Comparison of ENCODE assay signal across 24 cellular contexts in genomic region chr9:14288433-14288832, GRCh38. TPM values are rescaled to one million over a fixed set of nuclear protein-coding genes. Genes with fewer than 3 reads are reported as not detected.
A peak's percentile ranks its signal among the peaks of the same experiment; 100 is the strongest.
DNase-seq lines count a peak whose midpoint lies in the region; ATAC-seq, FAIRE-seq and TF ChIP-seq lines count a peak whose summit lies in the region.
"Had no signal": no experiment of that assay in that cellular context is flagged by ENCODE, and none has a peak within 500 bp of the region (broad histone marks: within the 10 kb centered on the region; RNA-seq: fewer than 3 reads in every experiment).

No MANE protein-coding gene starts in this region.

- H4K20me1 ChIP-seq in astrocyte (ENCODE audit: insufficient read depth, low read length): no peaks in the 10 kb centered on the region

- no peak overlapping the region for H3K27ac ChIP-seq in astrocyte (ENCODE audit: low read depth, low read length)
- H3K27ac ChIP-seq: HL-60 had no signal

- no peak overlapping the region for H2AFZ ChIP-seq in astrocyte (ENCODE audit: low read depth, low read length)
- H2AFZ ChIP-seq: GM23338 had no signal

- no TSS peak for BruUV-seq in Calu3 (replicated peaks; lab: Mats Ljungman, UMichigan)

- FAIRE-seq in astrocyte (lab: Jason Lieb, UNC) (peak; percentile 32), frontal cortex (lab: Jason Lieb, UNC) (no peak)
- FAIRE-seq: D721Med, GM12892, GM18507, H54 had no signal

- no peaks in the 10 kb centered on the region for H3K9me3 ChIP-seq in astrocyte (ENCODE audit: insufficient read depth, low read depth, low read length)
- H3K9me3 ChIP-seq: BE2C had no signal

- ATAC-seq in left ventricle myocardium superior (peak; percentile 79), GM18861 (IDR thresholded peaks at IDR 0.05; ENCODE audit: unreplicated experiment) (no peak)
- ATAC-seq: GM23338 had no signal

- H3K4me1 Mint-ChIP-seq in Calu3 (ENCODE audit: low read depth, unreplicated experiment) (peaks cover 18% of the 10 kb centered on the region), astrocyte (ENCODE audit: low read depth, unreplicated experiment) (peaks cover under 1% of the 10 kb centered on the region), mesothelial cell of epicardium (peaks cover 31% of the 10 kb centered on the region)
- H3K4me1 Mint-ChIP-seq: CD4-positive, CD25-positive, alpha-beta regulatory T cell; CD8-positive, alpha-beta memory T cell had no signal

- H3K4me3 ChIP-seq in astrocyte (ENCODE audit: insufficient read depth, low read depth, low read length): no peak overlapping the region
- H3K4me3 ChIP-seq: GM23338 had no signal

- intact Hi-C loops in Calu3 (cut with micrococcal nuclease; ENCODE audit: unreplicated experiment) (no loop called here), left ventricle myocardium superior (cut with micrococcal nuclease) (no loop called here)

- CTCF ChIA-PET in Calu3 (lab: Charles Lee): interaction anchor here (0.8 kb wide), 1 partner anchor 13 kb away, joined by 3 read pairs; no protein-coding TSS in a partner anchor

- H3K27ac Mint-ChIP-seq in Calu3 (ENCODE audit: unreplicated experiment) (peak overlapping the region; percentile 62), astrocyte (ENCODE audit: unreplicated experiment) (no peak overlapping the region), mesothelial cell of epicardium (peak overlapping the region; percentile 7)
- H3K27ac Mint-ChIP-seq: CD4-positive, CD25-positive, alpha-beta regulatory T cell; CD8-positive, alpha-beta memory T cell; GM23338 had no signal

- H3K9ac ChIP-seq in astrocyte (ENCODE audit: low read length): no peak overlapping the region

- H3K9me3 Mint-ChIP-seq in Calu3 (ENCODE audit: low read depth, unreplicated experiment) (no peaks in the 10 kb centered on the region), astrocyte (ENCODE audit: unreplicated experiment) (no peaks in the 10 kb centered on the region), mesothelial cell of epicardium (no peaks in the 10 kb centered on the region)
- H3K9me3 Mint-ChIP-seq: GM23338 had no signal

- no peak for DNase-seq in Calu3
- no peak for DNase-seq in astrocyte (ENCODE audit: low read depth)
- DNase-seq in left ventricle myocardium superior: no peak
- no peak for DNase-seq in mesothelial cell of epicardium (ENCODE audit: low spot score in 2 of 2, unreplicated experiment in 2 of 2)
- DNase-seq in frontal cortex (ENCODE audit: low spot score in 2 of 2): no peak
- DNase-seq in NCI-H1417 (lab: John Stamatoyannopoulos, UW): no peak
- no peak for DNase-seq in T1000 (lab: John Stamatoyannopoulos, UW)
- DNase-seq: ACHN; BE2C; C1 segment of cervical spinal cord; CD4-positive, CD25-positive, alpha-beta regulatory T cell; CD8-positive, alpha-beta memory T cell; COR-L47; DMS153; DMS79; GDM1; HCEC 1CT had no signal

- H3K79me2 ChIP-seq in astrocyte (ENCODE audit: insufficient read depth, low read length): peaks cover 85% of the 10 kb centered on the region

- H3K36me3 Mint-ChIP-seq in Calu3 (ENCODE audit: insufficient read depth, unreplicated experiment) (peaks cover 5% of the 10 kb centered on the region), astrocyte (ENCODE audit: low read depth, unreplicated experiment) (no peaks in the 10 kb centered on the region), mesothelial cell of epicardium (peaks cover 16% of the 10 kb centered on the region)
- H3K36me3 Mint-ChIP-seq: CD4-positive, CD25-positive, alpha-beta regulatory T cell; CD8-positive, alpha-beta memory T cell had no signal

- no peaks in the 10 kb centered on the region for H3K36me3 ChIP-seq in astrocyte (ENCODE audit: insufficient read depth, low read length)
- H3K36me3 ChIP-seq: BE2C had no signal

- H3K27me3 Mint-ChIP-seq in Calu3 (ENCODE audit: unreplicated experiment): no peaks in the 10 kb centered on the region
- H3K27me3 Mint-ChIP-seq in astrocyte (ENCODE audit: low read depth, unreplicated experiment): no peaks in the 10 kb centered on the region
- H3K27me3 Mint-ChIP-seq in mesothelial cell of epicardium (ENCODE audit: low read depth): no peaks in the 10 kb centered on the region

- H3K4me1 ChIP-seq in astrocyte (ENCODE audit: insufficient read depth, low read length): peaks cover 2% of the 10 kb centered on the region

- H3K4me3 Mint-ChIP-seq in Calu3 (ENCODE audit: low read depth, unreplicated experiment) (no peak overlapping the region), astrocyte (ENCODE audit: unreplicated experiment) (no peak overlapping the region), mesothelial cell of epicardium (no peak overlapping the region)
- H3K4me3 Mint-ChIP-seq: CD4-positive, CD25-positive, alpha-beta regulatory T cell; CD8-positive, alpha-beta memory T cell; GM23338 had no signal

- H3K4me2 ChIP-seq in astrocyte (ENCODE audit: low read length): no peak overlapping the region
- H3K4me2 ChIP-seq: GM23338 had no signal

- no peaks in the 10 kb centered on the region for H3K27me3 ChIP-seq in astrocyte (ENCODE audit: insufficient read depth, low read length)
- H3K27me3 ChIP-seq: BE2C had no signal

- TF ChIP-seq CTCF in Calu3 (IDR thresholded peaks at IDR 0.05; ENCODE audit: unreplicated experiment) (no peak), astrocyte (IDR thresholded peaks at IDR 0.05; ENCODE audit: insufficient read depth, low read depth, low read length) (no peak), mesothelial cell of epicardium (IDR thresholded peaks at IDR 0.05; ENCODE audit: unreplicated experiment) (no peak)

RNA-seq across cellular contexts. Expression of gene NFIB, which starts 25.5 kb away (rescaled TPM):
- 75.8 and 76.2 TPM in 2 replicates for total RNA-seq in Calu3 (2022)
- 8.8 and 9.4 TPM in 2 replicates for total RNA-seq in astrocyte
- 110 TPM for total RNA-seq in left ventricle myocardium superior
- 213 to 237 TPM (median 230 TPM) in 3 replicates for total RNA-seq in mesothelial cell of epicardium
- 104 TPM for total RNA-seq in frontal cortex
- total RNA-seq: CD8-positive, alpha-beta memory T cell had no signal
